20 cellular contexts compared by ENCODE assay signal in the genomic region with DNA sequence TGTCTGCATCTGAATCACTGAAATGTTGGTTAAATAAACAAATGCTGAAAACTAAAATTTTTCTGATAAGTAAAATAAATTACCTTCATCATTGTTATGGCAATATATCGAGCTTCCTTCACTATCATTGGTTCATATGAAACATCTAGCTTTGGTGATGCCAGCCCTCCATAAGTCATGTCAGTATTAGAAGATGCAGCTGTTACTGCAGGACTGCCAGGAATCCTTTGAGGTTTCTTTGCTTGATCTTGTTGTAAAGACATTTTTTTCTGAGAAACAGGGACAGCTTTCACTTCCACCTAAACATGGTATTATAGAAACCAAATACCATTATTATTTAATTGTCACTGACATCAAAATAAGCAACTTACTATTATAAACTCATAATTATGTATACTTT.
"Had no signal": no experiment of that assay in that cellular context is flagged by ENCODE, and none has a peak within 500 bp of the region (broad histone marks: within the 10 kb centered on the region; RNA-seq: fewer than 3 reads in every experiment).

No MANE protein-coding gene starts in this region.

- H3K9me3 Mint-ChIP-seq: natural killer cell treated with Interleukin-12 subunit alpha and Interleukin-12 subunit beta and Interleukin-15 and Interleukin-18, amount 100 ng/mL, for 72 hours; neural progenitor cell; stimulated activated naive CD8-positive, alpha-beta T cell treated with anti-CD3 and anti-CD28 coated beads, Interleukin-15, Interleukin-2, amounts not matched to agents 100 ng/mL and 50 ng/mL, for 24 hours had no signal

- H3K4me3 ChIP-seq: gastroesophageal sphincter, neural progenitor cell, pancreas, smooth muscle cell, tibial artery, upper lobe of left lung, uterus had no signal

- H3K27me3 ChIP-seq: gastroesophageal sphincter, neural progenitor cell, pancreas, tibial artery, upper lobe of left lung, uterus had no signal

- H3K4me1 Mint-ChIP-seq: neural progenitor cell had no signal

- H3K4me1 ChIP-seq: gastroesophageal sphincter, neural progenitor cell, pancreas, tibial artery, upper lobe of left lung, uterus had no signal

- H3K9me3 ChIP-seq: gastroesophageal sphincter, pancreas, tibial artery, upper lobe of left lung, uterus had no signal

- DNase-seq: effector memory CD4-positive, alpha-beta T cell; foreskin fibroblast; glutamatergic neuron; islet precursor cell; mammary epithelial cell; nucleus accumbens; pancreas; right cardiac atrium; stimulated activated CD4-positive, alpha-beta T cell treated with anti-CD3 and anti-CD28 coated beads, Interleukin-2, amount 100 ng/mL, for 48 hours; tibial artery; upper lobe of left lung; uterus had no signal

- H3K4me3 Mint-ChIP-seq: natural killer cell treated with Interleukin-12 subunit alpha and Interleukin-12 subunit beta and Interleukin-15 and Interleukin-18, amount 100 ng/mL, for 72 hours; neural progenitor cell; stimulated activated naive CD8-positive, alpha-beta T cell treated with anti-CD3 and anti-CD28 coated beads, Interleukin-15, Interleukin-2, amounts not matched to agents 100 ng/mL and 50 ng/mL, for 24 hours had no signal

- H3K36me3 ChIP-seq: uterus had no signal

- H3K4me2 ChIP-seq: neural progenitor cell, smooth muscle cell had no signal

- H3K9ac ChIP-seq: neural progenitor cell had no signal

- H3K27me3 Mint-ChIP-seq: natural killer cell treated with Interleukin-12 subunit alpha and Interleukin-12 subunit beta and Interleukin-15 and Interleukin-18, amount 100 ng/mL, for 72 hours; progenitor cell of endocrine pancreas; stimulated activated naive CD8-positive, alpha-beta T cell treated with anti-CD3 and anti-CD28 coated beads, Interleukin-15, Interleukin-2, amounts not matched to agents 100 ng/mL and 50 ng/mL, for 24 hours had no signal

- H2AFZ ChIP-seq: neural progenitor cell had no signal

- H3K27ac Mint-ChIP-seq: natural killer cell treated with Interleukin-12 subunit alpha and Interleukin-12 subunit beta and Interleukin-15 and Interleukin-18, amount 100 ng/mL, for 72 hours; neural progenitor cell; progenitor cell of endocrine pancreas; stimulated activated naive CD8-positive, alpha-beta T cell treated with anti-CD3 and anti-CD28 coated beads, Interleukin-15, Interleukin-2, amounts not matched to agents 100 ng/mL and 50 ng/mL, for 24 hours had no signal

- H3K27ac ChIP-seq: gastroesophageal sphincter, neural progenitor cell, pancreas, tibial artery, upper lobe of left lung, uterus had no signal

- ATAC-seq: esophagus mucosa; gastroesophageal sphincter; left lobe of liver; natural killer cell treated with Interleukin-12 subunit alpha and Interleukin-12 subunit beta and Interleukin-15 and Interleukin-18, amount 100 ng/mL, for 72 hours; pancreas; right cardiac atrium had no signal
